Comparison of ENCODE assay signal across 1 cellular context in the genomic region with DNA sequence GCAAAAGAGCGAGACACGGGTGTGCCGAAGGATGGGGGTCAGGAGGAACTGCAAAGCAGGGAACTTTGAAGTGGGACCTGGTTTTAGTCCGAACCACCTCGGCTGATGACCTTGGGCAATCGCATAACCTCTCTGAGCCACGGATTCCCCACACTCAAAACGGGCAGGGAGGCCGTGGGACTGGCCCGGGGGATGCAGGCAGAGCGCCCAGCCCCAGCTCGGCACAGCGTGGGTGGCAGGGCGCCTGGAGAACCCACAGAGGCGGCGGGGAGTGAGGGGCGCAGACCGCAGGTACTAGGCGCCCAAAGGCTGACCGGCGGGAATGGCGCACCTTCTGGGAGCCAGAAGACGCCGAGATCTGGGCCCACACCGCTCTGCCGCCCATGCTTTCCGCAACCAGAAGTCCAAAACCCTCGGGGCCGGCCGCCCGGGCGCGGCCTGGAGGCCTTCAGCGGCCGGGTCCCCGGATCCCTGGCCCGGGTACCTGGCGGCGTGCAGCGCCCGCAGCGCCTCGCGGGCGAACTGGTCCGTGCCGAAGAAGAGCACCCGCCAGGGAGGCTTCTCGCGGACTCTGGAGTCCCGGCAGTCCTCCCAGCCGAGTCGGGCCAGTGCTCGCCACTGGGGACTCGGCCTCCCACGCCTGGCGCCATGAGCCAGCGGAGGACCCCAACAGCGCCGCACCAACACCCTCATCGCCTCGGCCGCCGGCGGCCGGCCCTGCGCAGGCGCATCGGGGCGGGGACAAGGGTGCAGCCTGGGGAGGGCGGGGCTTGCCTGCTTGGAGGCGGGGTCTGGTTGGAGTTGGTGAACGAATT.
TF ChIP-seq lines count a peak whose summit lies in the region.

TSS of gene MTFMT (minus strand) at position 719 of the 815 bp plus-strand sequence. CDS start at position 693, 26 bp downstream.

TF ChIP-seq in K562, 482 proteins besides CTCF, POLR2A, EP300 and RAD21 (continued from another document):
- peak in 1 of 2 experiments; percentile 64; a peak in 3 of 4 replicates for TF ChIP-seq MAZ (CRISPR knock-in tag; conservative IDR thresholded peaks at IDR 0.05 in 1 of 2, IDR thresholded peaks at IDR 0.05 in 1 of 2)
- peak; percentile 15 for TF ChIP-seq SP2 (IDR thresholded peaks at IDR 0.05; ENCODE audit: extremely low read depth, low read depth, low read length, poor library complexity, severe bottlenecking)
- TF ChIP-seq POU5F1 (IDR thresholded peaks at IDR 0.05; ENCODE audit: borderline replicate concordance, low read depth, low read length, partially characterized antibody): no peak
- TF ChIP-seq, protein P1, sequence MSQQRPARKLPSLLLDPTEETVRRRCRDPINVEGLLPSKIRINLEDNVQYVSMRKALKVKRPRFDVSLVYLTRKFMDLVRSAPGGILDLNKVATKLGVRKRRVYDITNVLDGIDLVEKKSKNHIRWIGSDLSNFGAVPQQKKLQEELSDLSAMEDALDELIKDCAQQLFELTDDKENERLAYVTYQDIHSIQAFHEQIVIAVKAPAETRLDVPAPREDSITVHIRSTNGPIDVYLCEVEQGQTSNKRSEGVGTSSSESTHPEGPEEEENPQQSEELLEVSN (IDR thresholded peaks at IDR 0.05; ENCODE audit: borderline replicate concordance in 1 of 2, extremely low read depth in 1 of 2, insufficient read depth in 1 of 2, insufficient read length in 1 of 2, low read depth in 1 of 2, low read length in 1 of 2, poor library complexity in 1 of 2, severe bottlenecking in 1 of 2): peak in 1 of 2 experiments; percentile 28
- TF ChIP-seq FOXP1 (CRISPR knock-in tag; IDR thresholded peaks at IDR 0.05): 0 out of 2 replicates have a peak, but pooled peaks have one; percentile 54
- no peak for TF ChIP-seq ZNF232 (CRISPR knock-in tag; IDR thresholded peaks at IDR 0.05)
- TF ChIP-seq NRF1 (conservative IDR thresholded peaks at IDR 0.05 in 1 of 2, IDR thresholded peaks at IDR 0.05 in 1 of 2): peak; percentile 96
- TF ChIP-seq LCOR (CRISPR knock-in tag; IDR thresholded peaks at IDR 0.05): 0 out of 2 replicates have a peak, but pooled peaks have one; percentile 22
- 0 out of 4 replicates have a peak, but pooled peaks of 1 of the 2 experiments have one; percentile 60 for TF ChIP-seq SIN3A (IDR thresholded peaks at IDR 0.05; ENCODE audit: borderline replicate concordance in 2 of 2, control insufficient read depth in 1 of 2, low read depth in 2 of 2, low read length in 2 of 2)
- peak; percentile 55; the same call in 1 of the 2 replicates for TF ChIP-seq CXXC5 (CRISPR knock-in tag; IDR thresholded peaks at IDR 0.05)
- peak; percentile 56 for TF ChIP-seq CHD1 (IDR thresholded peaks at IDR 0.05; ENCODE audit: low read length)
- TF ChIP-seq, protein P2, sequence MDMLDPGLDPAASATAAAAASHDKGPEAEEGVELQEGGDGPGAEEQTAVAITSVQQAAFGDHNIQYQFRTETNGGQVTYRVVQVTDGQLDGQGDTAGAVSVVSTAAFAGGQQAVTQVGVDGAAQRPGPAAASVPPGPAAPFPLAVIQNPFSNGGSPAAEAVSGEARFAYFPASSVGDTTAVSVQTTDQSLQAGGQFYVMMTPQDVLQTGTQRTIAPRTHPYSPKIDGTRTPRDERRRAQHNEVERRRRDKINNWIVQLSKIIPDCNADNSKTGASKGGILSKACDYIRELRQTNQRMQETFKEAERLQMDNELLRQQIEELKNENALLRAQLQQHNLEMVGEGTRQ (CRISPR knock-in tag; IDR thresholded peaks at IDR 0.05): peak; percentile 11; the same call in 1 of the 2 replicates
- TF ChIP-seq HNRNPK (IDR thresholded peaks at IDR 0.05; ENCODE audit: low read depth, low read length, poor library complexity, severe bottlenecking): no peak
- TF ChIP-seq ZNF592 (IDR thresholded peaks at IDR 0.05): no peak
- peak; percentile 61; the same call in 1 of the 2 replicates for TF ChIP-seq TFAP4 (CRISPR knock-in tag; IDR thresholded peaks at IDR 0.05; ENCODE audit: borderline replicate concordance)
- peak; percentile 73 for TF ChIP-seq PHF20 (IDR thresholded peaks at IDR 0.05; ENCODE audit: partially characterized antibody)
- peak; percentile 91 for TF ChIP-seq POLR2G (IDR thresholded peaks at IDR 0.05; ENCODE audit: low read depth, low read length)
- TF ChIP-seq ARNT (IDR thresholded peaks at IDR 0.05): no peak
- TF ChIP-seq, protein P3, sequence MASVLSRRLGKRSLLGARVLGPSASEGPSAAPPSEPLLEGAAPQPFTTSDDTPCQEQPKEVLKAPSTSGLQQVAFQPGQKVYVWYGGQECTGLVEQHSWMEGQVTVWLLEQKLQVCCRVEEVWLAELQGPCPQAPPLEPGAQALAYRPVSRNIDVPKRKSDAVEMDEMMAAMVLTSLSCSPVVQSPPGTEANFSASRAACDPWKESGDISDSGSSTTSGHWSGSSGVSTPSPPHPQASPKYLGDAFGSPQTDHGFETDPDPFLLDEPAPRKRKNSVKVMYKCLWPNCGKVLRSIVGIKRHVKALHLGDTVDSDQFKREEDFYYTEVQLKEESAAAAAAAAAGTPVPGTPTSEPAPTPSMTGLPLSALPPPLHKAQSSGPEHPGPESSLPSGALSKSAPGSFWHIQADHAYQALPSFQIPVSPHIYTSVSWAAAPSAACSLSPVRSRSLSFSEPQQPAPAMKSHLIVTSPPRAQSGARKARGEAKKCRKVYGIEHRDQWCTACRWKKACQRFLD (CRISPR knock-in tag; IDR thresholded peaks at IDR 0.05): no peak
- TF ChIP-seq ZNF263 (CRISPR knock-in tag; IDR thresholded peaks at IDR 0.05; ENCODE audit: borderline replicate concordance): peak; percentile 95
- TF ChIP-seq YBX1 (IDR thresholded peaks at IDR 0.05): no peak
- TF ChIP-seq EGR1 (conservative IDR thresholded peaks at IDR 0.05): peak; percentile 49
- peak; percentile 78; the same call in 1 of the 2 replicates for TF ChIP-seq KAT7 (CRISPR knock-in tag; IDR thresholded peaks at IDR 0.05; ENCODE audit: borderline replicate concordance)
- no peak for TF ChIP-seq HOXB6 (CRISPR knock-in tag; IDR thresholded peaks at IDR 0.05; ENCODE audit: borderline replicate concordance)
- TF ChIP-seq, protein P4, sequence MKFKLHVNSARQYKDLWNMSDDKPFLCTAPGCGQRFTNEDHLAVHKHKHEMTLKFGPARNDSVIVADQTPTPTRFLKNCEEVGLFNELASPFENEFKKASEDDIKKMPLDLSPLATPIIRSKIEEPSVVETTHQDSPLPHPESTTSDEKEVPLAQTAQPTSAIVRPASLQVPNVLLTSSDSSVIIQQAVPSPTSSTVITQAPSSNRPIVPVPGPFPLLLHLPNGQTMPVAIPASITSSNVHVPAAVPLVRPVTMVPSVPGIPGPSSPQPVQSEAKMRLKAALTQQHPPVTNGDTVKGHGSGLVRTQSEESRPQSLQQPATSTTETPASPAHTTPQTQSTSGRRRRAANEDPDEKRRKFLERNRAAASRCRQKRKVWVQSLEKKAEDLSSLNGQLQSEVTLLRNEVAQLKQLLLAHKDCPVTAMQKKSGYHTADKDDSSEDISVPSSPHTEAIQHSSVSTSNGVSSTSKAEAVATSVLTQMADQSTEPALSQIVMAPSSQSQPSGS (CRISPR knock-in tag; IDR thresholded peaks at IDR 0.05): no peak
- no peak for TF ChIP-seq ZNF668 (CRISPR knock-in tag; IDR thresholded peaks at IDR 0.05)
- TF ChIP-seq E2F8 (IDR thresholded peaks at IDR 0.05; ENCODE audit: low read depth, partially characterized antibody): no peak
